13 cellular contexts compared by ENCODE assay signal in genomic region chr3:57128863-57129602, GRCh38. TPM values are rescaled to one million over a fixed set of nuclear protein-coding genes. Genes with fewer than 3 reads are reported as not detected.
DNase-seq lines count a peak whose midpoint lies in the region; TF ChIP-seq lines count a peak whose summit lies in the region.
"Had no signal": no experiment of that assay in that cellular context is flagged by ENCODE, and none has a peak within 500 bp of the region (broad histone marks: within the 10 kb centered on the region; RNA-seq: fewer than 3 reads in every experiment).

No MANE protein-coding gene starts in this region.

- DNase-seq in mammary epithelial cell (no peak), islet precursor cell (peak; percentile 45), smooth muscle cell (lab: John Stamatoyannopoulos, UW; ENCODE audit: unreplicated experiment) (no peak), superior temporal gyrus (ENCODE audit: extremely low spot score) (no peak), NCI-H510A (lab: John Stamatoyannopoulos, UW) (no peak), T1000 (lab: John Stamatoyannopoulos, UW) (no peak)
- DNase-seq: activated B cell treated with CpG ODN at 0.5 μM for 24 hours; activated effector memory CD4-positive, alpha-beta T cell treated with Interleukin-2 at 50 U/mL for 16 hours; anterior cingulate cortex; GDM1; T-helper 1 cell had no signal

- H2AFZ ChIP-seq in mammary epithelial cell (ENCODE audit: low read depth, low read length) (peak overlapping the region; percentile 1), smooth muscle cell (ENCODE audit: low read depth) (peak overlapping the region; percentile 12)

- TF ChIP-seq CTCF in mammary epithelial cell (conservative IDR thresholded peaks at IDR 0.05 in 1 of 2, IDR thresholded peaks at IDR 0.05 in 1 of 2; ENCODE audit: extremely low read depth in 1 of 2, insufficient read depth in 1 of 2, low read depth in 1 of 2, low read length in 2 of 2) (no peak), smooth muscle cell (IDR thresholded peaks at IDR 0.05; ENCODE audit: borderline replicate concordance, insufficient read depth, poor library complexity, severe bottlenecking) (no peak)

- intact Hi-C loops in mammary epithelial cell (cut with micrococcal nuclease): no loop called here

- in situ Hi-C loops in mammary epithelial cell (cut with MboI; ENCODE audit: low sequenced_read_pairs in 2 of 2): no loop called here

- CTCF ChIA-PET in mammary epithelial cell (lab: Charles Lee; ENCODE audit: low non-redundant PET): no interaction called here

- H3K27ac ChIP-seq in HUES6 (ENCODE audit: low read depth, low read length) (peak overlapping the region; percentile 96), mammary epithelial cell (ENCODE audit: insufficient read depth, low read depth, low read length) (no peak overlapping the region), smooth muscle cell (ENCODE audit: low read depth) (no peak overlapping the region)

- no peak overlapping the region for H3K4me2 ChIP-seq in mammary epithelial cell (ENCODE audit: insufficient read depth, low read depth, low read length)
- peak overlapping the region; percentile 56 for H3K4me2 ChIP-seq in smooth muscle cell

- H3K27me3 ChIP-seq in HUES6 (ENCODE audit: control insufficient read depth, insufficient read depth, low read length): peaks cover 6% of the 10 kb centered on the region; the same call in 1 of the 2 replicates
- H3K27me3 ChIP-seq in mammary epithelial cell (ENCODE audit: insufficient read depth, low read length): no peaks in the 10 kb centered on the region
- H3K27me3 ChIP-seq in smooth muscle cell (ENCODE audit: low read depth): no peaks in the 10 kb centered on the region
- H3K27me3 ChIP-seq: BE2C had no signal

- dilution Hi-C loops in mammary epithelial cell (cut with HindIII; ENCODE audit: low sequenced_read_pairs): no loop called here

- H4K20me1 ChIP-seq in mammary epithelial cell (ENCODE audit: insufficient read depth, low read length) (no peaks in the 10 kb centered on the region), smooth muscle cell (ENCODE audit: low read depth) (no peaks in the 10 kb centered on the region)

- peaks cover 4% of the 10 kb centered on the region for H3F3A ChIP-seq in smooth muscle cell (ENCODE audit: low read depth)

- 53% methylated on average over 12 of the region's 12 CpGs for WGBS in mammary epithelial cell (ENCODE audit: low coverage, missing lambda C conversion rate)
- 51% methylated on average over 12 of the region's 12 CpGs for WGBS in smooth muscle cell (ENCODE audit: low lambda C conversion rate)

- no peak overlapping the region; the same call in 1 of the 2 replicates for H3K4me3 ChIP-seq in HUES6 (ENCODE audit: low read depth, low read length)
- no peak overlapping the region for H3K4me3 ChIP-seq in mammary epithelial cell (replicated peaks in 1 of 3; ENCODE audit: insufficient read depth in 1 of 3, low read depth in 2 of 3, low read length in 3 of 3)
- H3K4me3 ChIP-seq in smooth muscle cell: no peak overlapping the region

- H3K9ac ChIP-seq in HUES6 (ENCODE audit: low read length): peak overlapping the region; percentile 86
- H3K9ac ChIP-seq in mammary epithelial cell (ENCODE audit: insufficient read depth, low read length): no peak overlapping the region
- no peak overlapping the region for H3K9ac ChIP-seq in smooth muscle cell (ENCODE audit: low read depth)

- H3K36me3 ChIP-seq in HUES6 (ENCODE audit: control insufficient read depth, insufficient read depth, low read length): no peaks in the 10 kb centered on the region
- no peaks in the 10 kb centered on the region for H3K36me3 ChIP-seq in mammary epithelial cell (ENCODE audit: insufficient read depth, low read length)
- no peaks in the 10 kb centered on the region for H3K36me3 ChIP-seq in smooth muscle cell (ENCODE audit: low read depth)
- H3K36me3 ChIP-seq: BE2C had no signal

- H3K79me2 ChIP-seq in mammary epithelial cell (ENCODE audit: insufficient read depth, low read length): no peaks in the 10 kb centered on the region
- no peaks in the 10 kb centered on the region for H3K79me2 ChIP-seq in smooth muscle cell (ENCODE audit: low read depth)

- no peaks in the 10 kb centered on the region for H3K9me3 ChIP-seq in HUES6 (ENCODE audit: control insufficient read depth, insufficient read depth, low read depth, low read length)
- H3K9me3 ChIP-seq in mammary epithelial cell (replicated peaks; ENCODE audit: insufficient read depth, low read length): no peaks in the 10 kb centered on the region
- H3K9me3 ChIP-seq in smooth muscle cell (replicated peaks; ENCODE audit: low read depth): no peaks in the 10 kb centered on the region
- H3K9me3 ChIP-seq: BE2C had no signal

- no TSS peak for BruUV-seq in mammary epithelial cell (replicated peaks; lab: Mats Ljungman, UMichigan)

- H3K4me1 ChIP-seq in HUES6 (ENCODE audit: control insufficient read depth, insufficient read depth, low read length) (peaks cover 88% of the 10 kb centered on the region), mammary epithelial cell (ENCODE audit: insufficient read depth, low read length) (no peaks in the 10 kb centered on the region), smooth muscle cell (ENCODE audit: low read depth) (peaks cover 64% of the 10 kb centered on the region)
- H3K4me1 ChIP-seq: BE2C had no signal

RNA-seq across cellular contexts. Expression of gene IL17RD, which starts 36.1 kb away (rescaled TPM):
- total RNA-seq in mammary epithelial cell: 10 to 100 TPM in 1 of 2 donors, 1 to 10 TPM in 1; 9.8 to 40.2 TPM
- polyA plus RNA-seq in mammary epithelial cell: 5.4 TPM
- polyA minus RNA-seq in mammary epithelial cell: 16.3 TPM
- 1.9 TPM in 2 replicates for total RNA-seq in smooth muscle cell
- 0.59 and 1.2 TPM in 2 replicates for polyA plus RNA-seq in smooth muscle cell
- total RNA-seq: activated B cell treated with CpG ODN at 0.5 μM for 24 hours had no signal
